ENCODE assay signal across 12 cellular contexts in the genomic region with DNA sequence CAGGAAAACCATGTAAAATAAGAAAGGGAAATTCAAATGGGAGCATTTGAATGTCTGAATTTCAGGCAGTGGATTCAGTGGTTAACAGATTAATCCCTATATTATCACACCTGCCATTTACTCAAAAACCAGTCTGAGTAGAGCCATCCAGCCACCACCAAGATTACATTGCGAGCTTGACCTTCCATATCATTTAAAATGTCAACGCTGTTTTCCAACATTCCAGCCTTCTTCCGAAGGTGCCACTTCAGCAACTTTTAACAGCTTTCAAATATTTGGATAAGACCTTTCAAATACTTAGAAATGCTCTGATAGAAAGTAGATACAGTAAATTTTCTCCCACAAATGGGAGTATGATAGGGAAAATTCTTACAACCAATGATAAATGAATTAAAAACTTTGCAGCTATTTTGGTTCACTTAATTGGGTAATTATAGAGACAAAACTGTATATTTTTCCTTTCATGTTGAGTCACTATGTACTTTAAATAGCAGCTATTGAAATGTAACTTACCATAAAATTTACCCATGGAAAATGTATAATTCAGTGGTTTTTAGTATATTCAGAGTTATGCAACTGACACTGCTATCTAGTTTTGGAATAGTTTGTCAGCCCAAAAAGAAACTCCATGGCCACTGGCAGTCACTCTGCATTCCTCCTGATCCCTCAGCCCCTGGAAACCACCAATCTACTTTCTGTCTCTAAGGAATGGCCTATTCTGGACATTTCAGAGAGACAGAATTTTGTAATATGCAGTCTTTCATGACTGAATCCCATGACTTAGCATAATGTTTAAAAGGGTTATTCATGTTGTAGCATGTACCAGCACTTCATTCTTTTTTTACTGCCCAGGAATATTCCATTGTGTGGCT. TPM values are rescaled to one million over a fixed set of nuclear protein-coding genes. Genes with fewer than 3 reads are reported as not detected.
DNase-seq lines count a peak whose midpoint lies in the region; ATAC-seq and TF ChIP-seq lines count a peak whose summit lies in the region.
"Had no signal": no experiment of that assay in that cellular context is flagged by ENCODE, and none has a peak within 500 bp of the region (broad histone marks: within the 10 kb centered on the region; RNA-seq: fewer than 3 reads in every experiment).

No MANE protein-coding gene starts in this region.

- DNase-seq in CD4-positive, alpha-beta T cell: peak in 1 of 10 experiments; percentile 1
- peak; percentile 47 for DNase-seq in MV-4-11 (lab: John Stamatoyannopoulos, UW)
- DNase-seq in chondrocyte (ENCODE audit: low spot score): no peak
- no peak for DNase-seq in naive thymus-derived CD4-positive, alpha-beta T cell
- DNase-seq in NCI-H2227 treated with DMSO at 0.1 percent for 48 hours (lab: John Stamatoyannopoulos, UW): no peak
- DNase-seq in stimulated activated CD4-positive, alpha-beta T cell treated with anti-CD3 and anti-CD28 coated beads, Interleukin-12 subunit alpha, Interleukin-12 subunit beta, amount 100 ng/mL, for 4 hours: no peak
- DNase-seq in germinal center (ENCODE audit: low spot score): no peak
- no peak for DNase-seq in UCSD-AML1 (lab: John Stamatoyannopoulos, UW; ENCODE audit: unreplicated experiment)
- DNase-seq: central memory CD4-positive, alpha-beta T cell; left colon; SHP77; stimulated activated CD4-positive, alpha-beta T cell treated with anti-CD3 and anti-CD28 coated beads, Interleukin-4, amount 100 ng/mL, for 24 hours had no signal

- H3K4me3 Mint-ChIP-seq in CD4-positive, alpha-beta T cell: no peak overlapping the region
- H3K4me3 Mint-ChIP-seq in chondrocyte (ENCODE audit: unreplicated experiment): peak overlapping the region; percentile 12
- peak overlapping the region in 4 of 10 donors; percentile 8 to 16 (median 12) for H3K4me3 Mint-ChIP-seq in naive thymus-derived CD4-positive, alpha-beta T cell

- peaks cover 33 to 89% of the 10 kb centered on the region in 2 donors for H3K4me1 ChIP-seq in naive thymus-derived CD4-positive, alpha-beta T cell (ENCODE audit: control insufficient read depth in 2 of 2, insufficient read depth in 2 of 2, low read length in 2 of 2)

- no peak overlapping the region for H3K27ac ChIP-seq in CD4-positive, alpha-beta T cell (ENCODE audit: low read depth, low read length)
- H3K27ac ChIP-seq in naive thymus-derived CD4-positive, alpha-beta T cell (ENCODE audit: low read depth, low read length): no peak overlapping the region

- no peak overlapping the region for H3K4me3 ChIP-seq in naive thymus-derived CD4-positive, alpha-beta T cell (ENCODE audit: low read length)

- POLR2A ChIA-PET in CD4-positive, alpha-beta T cell (lab: Charles Lee): interaction anchor here (1.5 to 3.9 kb wide), 2 partner anchors 8 to 72 kb away, joined by 7 to 17 read pairs; no protein-coding TSS in a partner anchor
- POLR2A ChIA-PET in naive thymus-derived CD4-positive, alpha-beta T cell (lab: Charles Lee): interaction anchor here (1.0 to 2.3 kb wide), 4 partner anchors 8 to 114 kb away, joined by 3 to 11 read pairs (median 4); no protein-coding TSS in a partner anchor

- intact Hi-C loops in CD4-positive, alpha-beta T cell (cut with DNase I, micrococcal nuclease): loop anchor here in 1 of 2 experiments (10.0 kb wide), 1 partner anchor 83 kb away; no protein-coding TSS in a partner anchor
- intact Hi-C loops in naive thymus-derived CD4-positive, alpha-beta T cell (cut with micrococcal nuclease): loop anchor here in 1 of 2 donors (10.0 kb wide), 1 partner anchor 337 kb away; no protein-coding TSS in a partner anchor

- H3K9me3 ChIP-seq in CD4-positive, alpha-beta T cell (ENCODE audit: control insufficient read depth, low read length): no peaks in the 10 kb centered on the region
- no peaks in the 10 kb centered on the region for H3K9me3 ChIP-seq in naive thymus-derived CD4-positive, alpha-beta T cell (ENCODE audit: control insufficient read depth in 2 of 3, low read length in 3 of 3)

- CTCF ChIA-PET in CD4-positive, alpha-beta T cell (lab: Charles Lee): interaction anchor here (0.6 to 1.5 kb wide), 3 partner anchors 72 to 122 kb away, joined by 3 to 4 read pairs (median 3); no protein-coding TSS in a partner anchor
- CTCF ChIA-PET in naive thymus-derived CD4-positive, alpha-beta T cell (lab: Charles Lee): no interaction called here

- no peaks in the 10 kb centered on the region for H3K27me3 ChIP-seq in CD4-positive, alpha-beta T cell (ENCODE audit: control insufficient read depth, insufficient read depth, low read length)
- no peaks in the 10 kb centered on the region for H3K27me3 ChIP-seq in naive thymus-derived CD4-positive, alpha-beta T cell (ENCODE audit: control insufficient read depth in 2 of 2, insufficient read depth in 2 of 2, low read length in 2 of 2)

- no peaks in the 10 kb centered on the region for H3K27me3 Mint-ChIP-seq in CD4-positive, alpha-beta T cell
- no peaks in the 10 kb centered on the region for H3K27me3 Mint-ChIP-seq in chondrocyte (ENCODE audit: low read depth)
- no peaks in the 10 kb centered on the region for H3K27me3 Mint-ChIP-seq in naive thymus-derived CD4-positive, alpha-beta T cell

- H3K9me3 Mint-ChIP-seq in CD4-positive, alpha-beta T cell: no peaks in the 10 kb centered on the region
- H3K9me3 Mint-ChIP-seq in chondrocyte (ENCODE audit: low read depth): no peaks in the 10 kb centered on the region
- H3K9me3 Mint-ChIP-seq in naive thymus-derived CD4-positive, alpha-beta T cell: no peaks in the 10 kb centered on the region

- ATAC-seq in CD4-positive, alpha-beta T cell (ENCODE audit: poor library complexity): no peak
- ATAC-seq in naive thymus-derived CD4-positive, alpha-beta T cell: no peak
- ATAC-seq: left colon had no signal

- H3K36me3 Mint-ChIP-seq in CD4-positive, alpha-beta T cell (ENCODE audit: low read depth): peaks cover 58% of the 10 kb centered on the region
- H3K36me3 Mint-ChIP-seq in chondrocyte (ENCODE audit: low read depth): no peaks in the 10 kb centered on the region
- H3K36me3 Mint-ChIP-seq in naive thymus-derived CD4-positive, alpha-beta T cell: peaks cover 0 to 11% (median 8%) of the 10 kb centered on the region in 5 donors

- H3K4me1 Mint-ChIP-seq in CD4-positive, alpha-beta T cell (ENCODE audit: low read depth): peaks cover 93% of the 10 kb centered on the region
- H3K4me1 Mint-ChIP-seq in chondrocyte (ENCODE audit: low read depth): peaks cover 42% of the 10 kb centered on the region
- peaks cover 41 to 92% (median 84%) of the 10 kb centered on the region in 7 donors for H3K4me1 Mint-ChIP-seq in naive thymus-derived CD4-positive, alpha-beta T cell

- peak overlapping the region; percentile 29 for H3K27ac Mint-ChIP-seq in CD4-positive, alpha-beta T cell
- H3K27ac Mint-ChIP-seq in chondrocyte (ENCODE audit: unreplicated experiment): peak overlapping the region; percentile 82
- peak overlapping the region in 6 of 9 donors; percentile 3 to 61 (median 36) for H3K27ac Mint-ChIP-seq in naive thymus-derived CD4-positive, alpha-beta T cell

- TF ChIP-seq CTCF in CD4-positive, alpha-beta T cell (IDR thresholded peaks at IDR 0.05): no peak
- TF ChIP-seq CTCF in chondrocyte (IDR thresholded peaks at IDR 0.05): no peak

- H3K36me3 ChIP-seq in naive thymus-derived CD4-positive, alpha-beta T cell (ENCODE audit: control insufficient read depth in 2 of 3, insufficient read depth in 3 of 3, low read length in 3 of 3): peaks cover 0 to 3% (median 0%) of the 10 kb centered on the region in 3 experiments

RNA-seq across cellular contexts. Expression of a gene that starts 21.6 kb away (rescaled TPM):
- total RNA-seq in CD4-positive, alpha-beta T cell: 100 to 1,000 TPM; 434 to 449 TPM
- total RNA-seq in chondrocyte: 57.0 to 71.5 TPM (median 68.4 TPM) in 3 replicates
- 100 to 1,000 TPM; 132 to 201 (median 163) TPM for total RNA-seq in naive thymus-derived CD4-positive, alpha-beta T cell
- polyA plus RNA-seq in naive thymus-derived CD4-positive, alpha-beta T cell: 100 to 1,000 TPM; 115 to 140 TPM

Comparison
In these comparisons a context has a peak if more than half of its experiments do, and no peak if none do; other contexts are left out.
1. H3K27ac Mint-ChIP-seq: peak in every context shown above with its lines; median percentile 82 in chondrocyte; 36 in naive thymus-derived CD4-positive, alpha-beta T cell; 29 in CD4-positive, alpha-beta T cell.